Comparison of ENCODE assay signal across 25 cellular contexts in genomic region chr15:64637412-64637811, GRCh38.
DNase-seq lines count a peak whose midpoint lies in the region; ATAC-seq, FAIRE-seq and TF ChIP-seq lines count a peak whose summit lies in the region.
"Had no signal": no experiment of that assay in that cellular context is flagged by ENCODE, and none has a peak within 500 bp of the region (broad histone marks: within the 10 kb centered on the region; RNA-seq: fewer than 3 reads in every experiment).

No MANE protein-coding gene starts in this region.

- no peak for FAIRE-seq in A549 (lab: Jason Lieb, UNC)
- FAIRE-seq in K562 (lab: Jason Lieb, UNC) = no peak
- FAIRE-seq: G401.6, H1 had no signal

- no TSS peak for BruUV-seq in K562 (replicated peaks; lab: Mats Ljungman, UMichigan)

- TF ChIP-seq RAD21 in A549 (conservative IDR thresholded peaks at IDR 0.05 in 1 of 2, IDR thresholded peaks at IDR 0.05 in 1 of 2) (no peak), K562 (CRISPR knock-in tag; conservative IDR thresholded peaks at IDR 0.05 in 1 of 2, IDR thresholded peaks at IDR 0.05 in 1 of 2) (no peak)

- H3K36me3 Mint-ChIP-seq in naive thymus-derived CD8-positive, alpha-beta T cell = peaks cover 14 to 23% (median 19%) of the 10 kb centered on the region in 3 donors

- H3K4me2 ChIP-seq in A549 = no peak overlapping the region
- H3K4me2 ChIP-seq in KMS-11 = peak overlapping the region; percentile 74
- no peak overlapping the region for H3K4me2 ChIP-seq in K562 (ENCODE audit: insufficient read depth, low read length)
- H3K4me2 ChIP-seq: BLaER1 treated with 17β-estradiol and CSF1 and Interleukin-3, amounts not matched to agents 10 nM and 100 nM; SK-N-SH had no signal

- intact Hi-C loops in K562 (cut with micrococcal nuclease) (no loop called here), prostate gland (cut with DNase I) (no loop called here)

- H3K79me2 ChIP-seq in KMS-11 (ENCODE audit: insufficient read depth, low read depth) (peaks cover 90% of the 10 kb centered on the region), K562 (ENCODE audit: control insufficient read depth, insufficient read depth, low read length) (peaks cover 55% of the 10 kb centered on the region)

- in situ Hi-C loops in K562 (cut with MboI) (no loop called here), GM13976 (cut with MboI; ENCODE audit: low sequenced_read_pairs, unreplicated experiment) (no loop called here)

- no peak for TF ChIP-seq POLR2A in A549 (IDR thresholded peaks at IDR 0.05; ENCODE audit: low read length)
- no peak for TF ChIP-seq POLR2A in K562 (conservative IDR thresholded peaks at IDR 0.05)
- TF ChIP-seq POLR2A in prostate gland (IDR thresholded peaks at IDR 0.05) = no peak

- no peak overlapping the region for H3K4me3 Mint-ChIP-seq in naive thymus-derived CD8-positive, alpha-beta T cell

- H3K9me1 ChIP-seq in K562 (ENCODE audit: control insufficient read depth, insufficient read depth, low read length) = no peaks in the 10 kb centered on the region

- peaks cover 33 to 82% (median 75%) of the 10 kb centered on the region in 4 donors for H3K4me1 Mint-ChIP-seq in naive thymus-derived CD8-positive, alpha-beta T cell

- H4K20me1 ChIP-seq in KMS-11 (ENCODE audit: insufficient read depth) (no peaks in the 10 kb centered on the region), K562 (replicated peaks; ENCODE audit: control insufficient read depth, insufficient read depth, low read length) (no peaks in the 10 kb centered on the region)

- H3K36me3 ChIP-seq in KMS-11 (ENCODE audit: insufficient read depth) (no peaks in the 10 kb centered on the region), K562 (ENCODE audit: control insufficient read depth, insufficient read depth, low read length) (peaks cover 14% of the 10 kb centered on the region; the same call in 2 of the 3 replicates), prostate gland (no peaks in the 10 kb centered on the region)

- H3K27me3 Mint-ChIP-seq in naive thymus-derived CD8-positive, alpha-beta T cell = no peaks in the 10 kb centered on the region
- H3K27me3 Mint-ChIP-seq: CD4-positive, alpha-beta memory T cell had no signal

- H3K27ac Mint-ChIP-seq in naive thymus-derived CD8-positive, alpha-beta T cell = peak overlapping the region in 6 of 10 donors; percentile 9 to 87 (median 70)

- peaks cover 0 to 15% (median 1%) of the 10 kb centered on the region in 9 donors for H3K9me3 Mint-ChIP-seq in naive thymus-derived CD8-positive, alpha-beta T cell

- ATAC-seq in A549 = no peak
- no peak for ATAC-seq in K562
- no peak for ATAC-seq in naive thymus-derived CD8-positive, alpha-beta T cell
- no peak for ATAC-seq in HG02588 (IDR thresholded peaks at IDR 0.05; ENCODE audit: unreplicated experiment)
- ATAC-seq: PC-3 had no signal

- no peak overlapping the region for H3K9ac ChIP-seq in KMS-11
- H3K9ac ChIP-seq in K562 (ENCODE audit: insufficient read depth in 1 of 2, low read depth in 2 of 2, low read length in 2 of 2) = no peak overlapping the region
- H3K9ac ChIP-seq: BLaER1 treated with 17β-estradiol and CSF1 and Interleukin-3, amounts not matched to agents 10 nM and 100 nM; SK-N-SH had no signal

- TF ChIP-seq CTCF in A549 (IDR thresholded peaks at IDR 0.05) (no peak), KMS-11 (conservative IDR thresholded peaks at IDR 0.05; ENCODE audit: low read depth, low read length) (no peak), K562 (IDR thresholded peaks at IDR 0.05 in 2 of 3, conservative IDR thresholded peaks at IDR 0.05 in 1 of 3; ENCODE audit: insufficient read depth in 2 of 3, low read depth in 1 of 3, low read length in 3 of 3) (no peak), prostate gland (IDR thresholded peaks at IDR 0.05) (no peak), GM13976 (IDR thresholded peaks at IDR 0.05; ENCODE audit: borderline replicate concordance, control extremely low read depth, extremely low read depth, insufficient read depth, missing control alignments) (no peak)

- H3K27ac ChIP-seq in A549 = no peak overlapping the region
- H3K27ac ChIP-seq in KMS-11 = peak overlapping the region; percentile 87; the same call in 1 of the 2 replicates
- H3K27ac ChIP-seq in K562 (ENCODE audit: extremely low read depth, low read depth, low read length) = no peak overlapping the region
- H3K27ac ChIP-seq in prostate gland = no peak overlapping the region
- H3K27ac ChIP-seq: BLaER1 treated with 17β-estradiol and CSF1 and Interleukin-3, amounts not matched to agents 10 nM and 100 nM had no signal

- CTCF ChIA-PET in A549 (lab: Yijun Ruan, JAX) = no interaction called here
- CTCF ChIA-PET in K562 (lab: Yijun Ruan, JAX; ENCODE audit: low intra/inter-chr PET ratio) = no interaction called here

- no peaks in the 10 kb centered on the region for H3K27me3 ChIP-seq in KMS-11 (ENCODE audit: insufficient read depth, low read depth)
- H3K27me3 ChIP-seq in K562 (ENCODE audit: control insufficient read depth in 2 of 2, insufficient read depth in 2 of 2, low read length in 2 of 2) = no peaks in the 10 kb centered on the region
- no peaks in the 10 kb centered on the region for H3K27me3 ChIP-seq in prostate gland (replicated peaks; ENCODE audit: insufficient read depth)
- H3K27me3 ChIP-seq: BLaER1 treated with 17β-estradiol and CSF1 and Interleukin-3, amounts not matched to agents 10 nM and 100 nM; MG63 had no signal

- POLR2A ChIA-PET in A549 (lab: Yijun Ruan, JAX) (no interaction called here), K562 (lab: Yijun Ruan, JAX) (no interaction called here)
- POLR2A ChIA-PET in naive thymus-derived CD8-positive, alpha-beta T cell (lab: Charles Lee) = interaction anchor here (1.6 kb wide), 1 partner anchor 8 kb away, joined by 5 read pairs; no protein-coding TSS in a partner anchor

- TF ChIP-seq EP300 in A549 (IDR thresholded peaks at IDR 0.05) (no peak), K562 (IDR thresholded peaks at IDR 0.05; ENCODE audit: low read length) (no peak)

- H3K9me3 ChIP-seq in A549 (0 out of 3 replicates have a peak, but pooled peaks cover 8% of the 10 kb centered on the region), K562 (replicated peaks; ENCODE audit: control insufficient read depth, insufficient read depth, low read depth, low read length) (0 out of 2 replicates have a peak, but pooled peaks cover 4% of the 10 kb centered on the region), prostate gland (no peaks in the 10 kb centered on the region)

- H2AFZ ChIP-seq in KMS-11 (ENCODE audit: low read depth) = no peak overlapping the region
- no peak overlapping the region for H2AFZ ChIP-seq in K562 (ENCODE audit: low read depth, low read length)

- H3K4me1 ChIP-seq in A549 = peaks cover 42% of the 10 kb centered on the region
- peaks cover 100% of the 10 kb centered on the region for H3K4me1 ChIP-seq in KMS-11 (ENCODE audit: low read depth, poor library complexity, severe bottlenecking)
- H3K4me1 ChIP-seq in K562 (replicated peaks in 1 of 2; ENCODE audit: control insufficient read depth in 2 of 2, insufficient read depth in 2 of 2, low read length in 2 of 2) = peaks cover 0 to 17% of the 10 kb centered on the region in 2 experiments; a peak in 3 of 5 replicates
- H3K4me1 ChIP-seq in prostate gland (replicated peaks) = peaks cover 3% of the 10 kb centered on the region

- H3K4me3 ChIP-seq in A549 (no peak overlapping the region), KMS-11 (IDR thresholded peaks at IDR 0.05; ENCODE audit: insufficient read depth, low read depth, low read length) (no peak overlapping the region), K562 (no peak overlapping the region), prostate gland (no peak overlapping the region)
- H3K4me3 ChIP-seq: BLaER1 treated with 17β-estradiol and CSF1 and Interleukin-3, amounts not matched to agents 10 nM and 100 nM; MG63 had no signal

- whole genome bisulfite sequencing in A549 (ENCODE audit: missing lambda C conversion rate) = 89% methylated on average over 1 of the region's 1 CpG
- 95% methylated on average over 1 of the region's 1 CpG for WGBS in K562 (ENCODE audit: insufficient coverage, low coverage, missing lambda C conversion rate)
- 97% methylated on average over 1 of the region's 1 CpG for WGBS in prostate gland

- DNase-seq in A549 (ENCODE audit: low read depth in 1 of 2, low spot score in 1 of 2) (no peak), K562 (ENCODE audit: extremely low read depth in 1 of 4, low spot score in 3 of 4) (no peak), prostate gland (ENCODE audit: low spot score) (no peak), GM13976 (ENCODE audit: low spot score) (no peak)
- no peak for DNase-seq in naive thymus-derived CD8-positive, alpha-beta T cell
- DNase-seq: AML-193; CD4-positive, alpha-beta memory T cell; COR-L47; HCEC 1CT; KBM-7; MG63; NCI-H1105 treated with DMSO at 0.1 percent for 48 hours; NCI-H146; NCI-H1930; NCI-H2107; NCI-H446; NCI-H524 treated with DMSO at 0.1 percent for 48 hours; NCI-H774; PC-3; SK-N-SH had no signal

TF ChIP-seq in A549, 52 proteins besides CTCF, POLR2A, EP300 and RAD21:
- TF ChIP-seq CHD4 (IDR thresholded peaks at IDR 0.05; ENCODE audit: borderline replicate concordance) (no peak), ZFP36 (IDR thresholded peaks at IDR 0.05; ENCODE audit: borderline replicate concordance, partially characterized antibody) (peak; percentile 51)

TF ChIP-seq in K562, 482 proteins besides CTCF, POLR2A, EP300 and RAD21 (continues in another document):
- TF ChIP-seq ZNF12 (CRISPR knock-in tag; IDR thresholded peaks at IDR 0.05) (no peak), RBM25 (IDR thresholded peaks at IDR 0.05; ENCODE audit: low read depth, low read length, severe bottlenecking) (peak; percentile 73), ELF4 (CRISPR knock-in tag; IDR thresholded peaks at IDR 0.05) (no peak), ZNF444 (CRISPR knock-in tag; IDR thresholded peaks at IDR 0.05) (no peak), ZC3H11A (IDR thresholded peaks at IDR 0.05; ENCODE audit: low read depth, low read length) (no peak), TAF7 (tag; IDR thresholded peaks at IDR 0.05) (no peak), TRIM24 (IDR thresholded peaks at IDR 0.05) (peak; percentile 52 to 62; a peak in 3 of 4 replicates), ZNF253 (CRISPR knock-in tag; conservative IDR thresholded peaks at IDR 0.05) (no peak), WHSC1 (IDR thresholded peaks at IDR 0.05; ENCODE audit: low read length) (no peak), CBX3 (IDR thresholded peaks at IDR 0.05; ENCODE audit: borderline replicate concordance in 1 of 2, low read length in 2 of 2) (peak in 1 of 2 experiments; percentile 71; a peak in 1 of 3 replicates), TRIM28 (IDR thresholded peaks at IDR 0.05) (peak; percentile 68; the same call in 1 of the 2 replicates), MCM2 (IDR thresholded peaks at IDR 0.05; ENCODE audit: low read depth) (no peak), HIVEP1 (CRISPR knock-in tag; IDR thresholded peaks at IDR 0.05) (no peak)

Comparison
In these comparisons a context has a peak if more than half of its experiments do, and no peak if none do; other contexts are left out.
1. Of the 35 proteins assayed by ChIP-seq in both K562 and A549: peak only in K562: none; only in A549: ZFP36; in both: none; in neither: 34.